In the genomic region with DNA sequence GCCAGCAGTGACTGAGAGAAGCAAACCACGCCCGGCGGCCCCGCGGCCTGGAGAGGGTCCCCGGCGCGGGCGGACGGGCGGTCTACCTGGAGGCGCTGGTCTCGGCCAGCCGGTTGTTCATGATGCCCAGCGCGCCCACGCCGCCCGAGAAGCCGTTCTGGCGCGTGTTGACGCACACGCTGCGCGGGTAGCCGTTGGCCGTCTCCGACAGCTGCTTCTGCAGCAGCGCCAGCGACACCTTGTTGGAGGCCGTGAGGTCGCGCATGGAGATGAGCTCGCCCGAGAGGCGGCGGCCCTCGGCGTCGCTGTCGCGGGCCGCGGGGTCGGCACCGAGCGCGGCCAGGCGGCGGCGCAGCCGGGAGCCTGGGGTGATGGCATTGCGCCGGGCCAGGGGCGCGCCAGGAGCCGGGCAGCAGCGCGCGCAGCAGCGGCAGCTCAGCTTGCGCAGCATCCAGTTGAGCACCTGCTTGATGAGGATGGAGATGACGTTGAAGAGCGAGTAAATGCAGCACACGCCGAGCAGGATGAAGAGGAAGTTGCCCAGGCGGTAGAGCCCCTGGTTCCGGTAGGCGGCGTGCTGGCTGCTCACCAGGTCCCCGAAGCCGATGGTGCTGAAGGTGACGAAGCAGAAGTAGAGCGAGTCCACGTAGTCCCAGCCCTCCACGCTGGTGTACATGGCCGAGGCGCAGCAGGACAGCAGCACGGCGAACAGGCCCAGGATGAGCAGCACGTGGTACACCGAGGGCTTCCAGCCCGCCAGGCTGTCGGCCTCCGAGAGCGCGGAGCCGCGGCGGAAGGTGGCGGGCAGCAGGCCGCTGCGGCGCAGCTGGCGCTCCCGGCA, we compare ENCODE assay signal across 8 cellular contexts. TPM values are rescaled to one million over a fixed set of nuclear protein-coding genes. Genes with fewer than 3 reads are reported as not detected.
DNase-seq lines count a peak whose midpoint lies in the region; ATAC-seq, FAIRE-seq and TF ChIP-seq lines count a peak whose summit lies in the region.

No MANE protein-coding gene starts in this region.

- H3K4me1 ChIP-seq in astrocyte (ENCODE audit: insufficient read depth, low read length) = peaks cover 6% of the 10 kb centered on the region
- H3K4me1 ChIP-seq in iPS-15b (ENCODE audit: control insufficient read depth, insufficient read depth, low read length) = peaks cover 2% of the 10 kb centered on the region

- H3K27ac ChIP-seq in astrocyte (ENCODE audit: low read depth, low read length) = no peak overlapping the region

- peak; percentile 72 for ATAC-seq in HG02588 (IDR thresholded peaks at IDR 0.05; ENCODE audit: unreplicated experiment)

- no peaks in the 10 kb centered on the region for H3K27me3 Mint-ChIP-seq in T-helper 2 cell treated with Interferon-gamma antibody and Interleukin-4, amounts not matched to agents 5 μg/mL and 100 μg/mL, for 36 hours (ENCODE audit: low read depth)
- peaks cover 44% of the 10 kb centered on the region for H3K27me3 Mint-ChIP-seq in astrocyte (ENCODE audit: low read depth, unreplicated experiment)

- H3K27me3 ChIP-seq in astrocyte (ENCODE audit: insufficient read depth, low read length) (no peaks in the 10 kb centered on the region), iPS-15b (ENCODE audit: control insufficient read depth, insufficient read depth, low read length) (no peaks in the 10 kb centered on the region)

- peaks cover 18% of the 10 kb centered on the region for H3K4me1 Mint-ChIP-seq in T-helper 2 cell treated with Interferon-gamma antibody and Interleukin-4, amounts not matched to agents 5 μg/mL and 100 μg/mL, for 36 hours (ENCODE audit: low read depth)
- no peaks in the 10 kb centered on the region for H3K4me1 Mint-ChIP-seq in astrocyte (ENCODE audit: low read depth, unreplicated experiment)

- H3K4me3 ChIP-seq in GM12864 (ENCODE audit: low read depth, low read length) = peak overlapping the region; percentile 57
- H3K4me3 ChIP-seq in astrocyte (ENCODE audit: insufficient read depth, low read depth, low read length) = peak overlapping the region; percentile 54
- H3K4me3 ChIP-seq in iPS-15b (ENCODE audit: low read depth, low read length) = peak overlapping the region; percentile 32

- no peaks in the 10 kb centered on the region for H4K20me1 ChIP-seq in astrocyte (ENCODE audit: insufficient read depth, low read length)

- no peaks in the 10 kb centered on the region for H3K79me2 ChIP-seq in astrocyte (ENCODE audit: insufficient read depth, low read length)

- peak overlapping the region; percentile 93 for H3K4me2 ChIP-seq in astrocyte (ENCODE audit: low read length)

- H2AFZ ChIP-seq in astrocyte (ENCODE audit: low read depth, low read length) = peak overlapping the region; percentile 98

- peak overlapping the region; percentile 17 for H3K9ac ChIP-seq in astrocyte (ENCODE audit: low read length)
- H3K9ac ChIP-seq in iPS-15b (ENCODE audit: low read depth, low read length) = no peak overlapping the region

- H3K36me3 Mint-ChIP-seq in T-helper 2 cell treated with Interferon-gamma antibody and Interleukin-4, amounts not matched to agents 5 μg/mL and 100 μg/mL, for 36 hours (ENCODE audit: low read depth) = no peaks in the 10 kb centered on the region
- no peaks in the 10 kb centered on the region for H3K36me3 Mint-ChIP-seq in astrocyte (ENCODE audit: low read depth, unreplicated experiment)

- H3K9me3 Mint-ChIP-seq in T-helper 2 cell treated with Interferon-gamma antibody and Interleukin-4, amounts not matched to agents 5 μg/mL and 100 μg/mL, for 36 hours = no peaks in the 10 kb centered on the region
- H3K9me3 Mint-ChIP-seq in astrocyte (ENCODE audit: unreplicated experiment) = no peaks in the 10 kb centered on the region

- H3K4me3 Mint-ChIP-seq in T-helper 2 cell treated with Interferon-gamma antibody and Interleukin-4, amounts not matched to agents 5 μg/mL and 100 μg/mL, for 36 hours = peak overlapping the region; percentile 91
- H3K4me3 Mint-ChIP-seq in astrocyte (ENCODE audit: unreplicated experiment) = no peak overlapping the region

- no peak for FAIRE-seq in astrocyte (lab: Jason Lieb, UNC)

- DNase-seq in GM12864 (ENCODE audit: low read depth) (peak; percentile 74), NCI-H128 (lab: John Stamatoyannopoulos, UW; ENCODE audit: unreplicated experiment) (peak; percentile 46), astrocyte (ENCODE audit: low read depth) (peak; percentile 69), epidermal melanocyte (ENCODE audit: insufficient read length, low spot score) (no peak)
- peak; percentile 72 for DNase-seq in T-helper 2 cell treated with Interferon-gamma antibody and Interleukin-4, amounts not matched to agents 5 μg/mL and 100 μg/mL, for 36 hours (ENCODE audit: low spot score)
- DNase-seq in stimulated activated CD4-positive, alpha-beta T cell treated with anti-CD3 and anti-CD28 coated beads, Interleukin-1b, Interleukin-23, amount 100 ng/mL, for 48 hours = peak; percentile 79

- TF ChIP-seq CTCF in GM12864 (IDR thresholded peaks at IDR 0.05; ENCODE audit: low read depth, low read length, missing control alignments) (peak; percentile 75), astrocyte (IDR thresholded peaks at IDR 0.05; ENCODE audit: insufficient read depth, low read depth, low read length) (no peak)

- no peaks in the 10 kb centered on the region for H3K36me3 ChIP-seq in astrocyte (ENCODE audit: insufficient read depth, low read length)
- H3K36me3 ChIP-seq in iPS-15b (ENCODE audit: control insufficient read depth, insufficient read depth, low read length) = peaks cover 2% of the 10 kb centered on the region

- H3K27ac Mint-ChIP-seq in T-helper 2 cell treated with Interferon-gamma antibody and Interleukin-4, amounts not matched to agents 5 μg/mL and 100 μg/mL, for 36 hours = peak overlapping the region; percentile 98
- no peak overlapping the region for H3K27ac Mint-ChIP-seq in astrocyte (ENCODE audit: unreplicated experiment)

- no peaks in the 10 kb centered on the region for H3K9me3 ChIP-seq in astrocyte (ENCODE audit: insufficient read depth, low read depth, low read length)
- H3K9me3 ChIP-seq in iPS-15b (ENCODE audit: control insufficient read depth, insufficient read depth, low read length) = no peaks in the 10 kb centered on the region

RNA-seq across cellular contexts. Expression of gene KCNK12, which starts 49.7 kb away (rescaled TPM):
- total RNA-seq in astrocyte = 0.14 and 0.29 TPM in 2 replicates
